ENCODE assay signal across 8 cellular contexts in genomic region chr7:30594540-30595460, GRCh38. TPM values are rescaled to one million over a fixed set of nuclear protein-coding genes. Genes with fewer than 3 reads are reported as not detected.
DNase-seq lines count a peak whose midpoint lies in the region; ATAC-seq, FAIRE-seq and TF ChIP-seq lines count a peak whose summit lies in the region.

Gene GARS1, plus strand, starts transcription at chr7:30594878. Its CDS starts 44 bp downstream, at chr7:30594922.

- H3K27ac ChIP-seq in right atrium auricular region, result peak within 1 kb of the TSS; percentile 94 to 96

- no peaks in the 10 kb centered on the region for H3K9me3 ChIP-seq in right atrium auricular region

- FAIRE-seq in urothelium cell line (lab: Jason Lieb, UNC), result peak; percentile 96

- peaks cover 0 to 26% of the 10 kb centered on the region in 2 donors for H3K4me1 ChIP-seq in right atrium auricular region

- H3K36me3 ChIP-seq in right atrium auricular region, result peaks cover 13% of the 10 kb centered on the region

- H3K4me3 ChIP-seq in right atrium auricular region, result peak within 1 kb of the TSS; percentile 85 to 90

- no peaks in the 10 kb centered on the region for H3K27me3 ChIP-seq in right atrium auricular region

- TF ChIP-seq POLR2A in GM18505 (IDR thresholded peaks at IDR 0.05; ENCODE audit: borderline replicate concordance, extremely low read depth, insufficient read depth, insufficient read length), result peak; percentile 97

- intact Hi-C loops in T-helper 2 cell treated with Interferon-gamma antibody and Interleukin-4, amounts not matched to agents 100 ng/mL and 5 ng/mL, for 36 hours (cut with micrococcal nuclease), result loop anchor here (1.0 to 10.0 kb wide), 11 partner anchors 30 to 1898 kb away; partner anchors contain the start of genes GGCT, LSM5, MTURN and PLEKHA8

- TF ChIP-seq CTCF in right atrium auricular region (IDR thresholded peaks at IDR 0.05), result no peak

- ATAC-seq in GM18505 (IDR thresholded peaks at IDR 0.05; ENCODE audit: unreplicated experiment), result peak; percentile 92
- ATAC-seq in HG02943 (IDR thresholded peaks at IDR 0.05; ENCODE audit: low read depth, unreplicated experiment), result peak; percentile 89

- DNase-seq in NCI-H1930 (lab: John Stamatoyannopoulos, UW), result peak; percentile 73 to 89
- DNase-seq in anterior cingulate cortex (lab: John Stamatoyannopoulos, UW), result peak in 57 of 58 donors; percentile 51 to 89 (median 77)
- peak; percentile 93 for DNase-seq in right atrium auricular region (ENCODE audit: low spot score)
- DNase-seq in pulmonary artery endothelial cell (ENCODE audit: low read depth, low spot score), result peak; percentile 68
- peak; percentile 96 for DNase-seq in urothelium cell line (ENCODE audit: low spot score)

RNA-seq across cellular contexts. Expression of gene GARS1, which starts in this region (rescaled TPM):
- total RNA-seq in T-helper 2 cell treated with Interferon-gamma antibody and Interleukin-4, amounts not matched to agents 100 ng/mL and 5 ng/mL, for 36 hours, result 151 and 165 TPM in 2 replicates
- total RNA-seq in right atrium auricular region (10 to 100 TPM; 35.5 to 72.6 TPM), pulmonary artery endothelial cell (120 and 159 TPM in 2 replicates)

Comparison
In these comparisons a context has a peak if more than half of its experiments do, and no peak if none do; other contexts are left out.
1. Peak in every context shown above with its lines: DNase-seq, ATAC-seq, H3K4me3 ChIP-seq and H3K27ac ChIP-seq.